In the genomic region with DNA sequence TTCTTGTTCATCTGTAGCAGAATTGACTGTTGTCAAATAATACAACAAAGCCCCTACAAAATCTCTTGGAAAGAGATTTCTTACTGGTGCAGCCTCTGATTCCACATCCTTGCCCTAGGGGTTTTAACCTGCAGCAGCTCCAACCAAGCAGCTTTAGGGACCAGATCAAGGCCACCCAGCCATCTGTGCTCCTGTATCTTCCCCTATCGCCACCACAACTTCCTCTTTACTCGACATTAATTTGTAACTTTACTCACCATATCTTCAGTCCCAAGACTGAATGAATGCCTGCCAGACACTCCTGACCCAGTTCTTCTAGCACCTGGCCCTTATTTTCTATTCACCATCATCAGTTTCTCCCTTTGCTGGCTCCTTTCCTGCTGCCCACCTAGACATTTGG, we compare ENCODE assay signal across 11 cellular contexts. TPM values are rescaled to one million over a fixed set of nuclear protein-coding genes. Genes with fewer than 3 reads are reported as not detected.
A peak's percentile ranks its signal among the peaks of the same experiment; 100 is the strongest.
DNase-seq lines count a peak whose midpoint lies in the region; ATAC-seq and TF ChIP-seq lines count a peak whose summit lies in the region.
"Had no signal": no experiment of that assay in that cellular context is flagged by ENCODE, and none has a peak within 500 bp of the region (broad histone marks: within the 10 kb centered on the region; RNA-seq: fewer than 3 reads in every experiment).

No MANE protein-coding gene starts in this region.

- H3K4me3 Mint-ChIP-seq in memory B cell = no peak overlapping the region
- no peak overlapping the region for H3K4me3 Mint-ChIP-seq in activated naive CD8-positive, alpha-beta T cell treated with anti-CD3 and anti-CD28 coated beads for 36 hours

- no peak overlapping the region for H2BK12ac ChIP-seq in trophoblast cell (ENCODE audit: low read length)

- no peak overlapping the region for H3K27ac ChIP-seq in trophoblast cell (ENCODE audit: low read depth, low read length)
- H3K27ac ChIP-seq: tibial nerve had no signal

- H3K27me3 ChIP-seq in trophoblast cell (ENCODE audit: insufficient read depth, low read length) = no peaks in the 10 kb centered on the region
- H3K27me3 ChIP-seq: tibial nerve had no signal

- H3K23ac ChIP-seq in trophoblast cell (ENCODE audit: low read length) = no peak overlapping the region

- no peak overlapping the region for H3K14ac ChIP-seq in trophoblast cell (ENCODE audit: low read length)

- TF ChIP-seq CTCF in lower leg skin (IDR thresholded peaks at IDR 0.05) (no peak), mucosa of descending colon (IDR thresholded peaks at IDR 0.05) (no peak)

- H3K9me3 ChIP-seq in trophoblast cell (ENCODE audit: insufficient read depth, low read depth, low read length) = no peaks in the 10 kb centered on the region
- no peaks in the 10 kb centered on the region for H3K9me3 ChIP-seq in mucosa of descending colon
- H3K9me3 ChIP-seq: tibial nerve had no signal

- no peak overlapping the region for H4K12ac ChIP-seq in trophoblast cell (ENCODE audit: low read depth, low read length)

- ATAC-seq in GM18907 (IDR thresholded peaks at IDR 0.05; ENCODE audit: unreplicated experiment) = peak; percentile 97
- peak; percentile 91 for ATAC-seq in HG02610 (IDR thresholded peaks at IDR 0.05; ENCODE audit: unreplicated experiment)
- peak; percentile 89 for ATAC-seq in HG03521 (IDR thresholded peaks at IDR 0.05; ENCODE audit: unreplicated experiment)
- ATAC-seq in memory B cell (ENCODE audit: low read depth) = peak; percentile 82
- ATAC-seq in mucosa of descending colon = no peak
- ATAC-seq: PC-3 had no signal

- H3K79me1 ChIP-seq in trophoblast cell (ENCODE audit: low read length) = peaks cover 1% of the 10 kb centered on the region

- H2BK5ac ChIP-seq in trophoblast cell (ENCODE audit: low read depth, low read length, poor library complexity) = no peak overlapping the region

- H2BK120ac ChIP-seq in trophoblast cell (ENCODE audit: insufficient read depth, low read length, poor library complexity) = no peak overlapping the region

- H3K4me2 ChIP-seq in trophoblast cell (ENCODE audit: low read length) = no peak overlapping the region

- H3K36me3 ChIP-seq in trophoblast cell (ENCODE audit: control insufficient read depth in 1 of 2, insufficient read depth in 2 of 2, low read length in 2 of 2) (no peaks in the 10 kb centered on the region), mucosa of descending colon (ENCODE audit: low read depth) (no peaks in the 10 kb centered on the region)
- H3K36me3 ChIP-seq: tibial nerve had no signal

- no peak overlapping the region for H3K9ac ChIP-seq in trophoblast cell (ENCODE audit: low read length)

- H3K36me3 Mint-ChIP-seq in memory B cell = no peaks in the 10 kb centered on the region
- no peaks in the 10 kb centered on the region for H3K36me3 Mint-ChIP-seq in activated naive CD8-positive, alpha-beta T cell treated with anti-CD3 and anti-CD28 coated beads for 36 hours

- H3K18ac ChIP-seq in trophoblast cell (ENCODE audit: low read length) = no peak overlapping the region

- no peak overlapping the region for H4K91ac ChIP-seq in trophoblast cell (ENCODE audit: low read depth, low read length)

- H3K4me1 ChIP-seq in trophoblast cell (ENCODE audit: control insufficient read depth in 1 of 2, insufficient read depth in 2 of 2, low read length in 2 of 2) (peaks cover 0 to 4% of the 10 kb centered on the region in 2 experiments), mucosa of descending colon (ENCODE audit: low read depth) (peaks cover 16% of the 10 kb centered on the region)

- WGBS in lower leg skin, 2 donors = 81% methylated on average over 2 of the region's 2 CpGs
- WGBS in trophoblast cell (ENCODE audit: extremely low coverage, insufficient coverage, insufficient read length) = no CpG with 5 or more reads among the region's 2 CpGs

- H3K4me3 ChIP-seq in lower leg skin (ENCODE audit: low read depth, poor library complexity, severe bottlenecking) = no peak overlapping the region
- no peak overlapping the region for H3K4me3 ChIP-seq in trophoblast cell (ENCODE audit: low read depth, low read length)
- no peak overlapping the region for H3K4me3 ChIP-seq in mucosa of descending colon
- H3K4me3 ChIP-seq: tibial nerve had no signal

- no peaks in the 10 kb centered on the region for H3K27me3 Mint-ChIP-seq in memory B cell
- no peaks in the 10 kb centered on the region for H3K27me3 Mint-ChIP-seq in activated naive CD8-positive, alpha-beta T cell treated with anti-CD3 and anti-CD28 coated beads for 36 hours

- H3K4me1 Mint-ChIP-seq in memory B cell = peaks cover 2% of the 10 kb centered on the region
- no peaks in the 10 kb centered on the region for H3K4me1 Mint-ChIP-seq in activated naive CD8-positive, alpha-beta T cell treated with anti-CD3 and anti-CD28 coated beads for 36 hours

- no peak overlapping the region for H3K4ac ChIP-seq in trophoblast cell (ENCODE audit: low read depth, low read length)

- no peak overlapping the region for H2AFZ ChIP-seq in trophoblast cell (ENCODE audit: insufficient read depth, low read length, poor library complexity)

- DNase-seq in memory B cell (ENCODE audit: low spot score in 2 of 2) (no peak), lower leg skin (ENCODE audit: low spot score in 2 of 2) (no peak), trophoblast cell (no peak), mucosa of descending colon (no peak)
- no peak for DNase-seq in activated naive CD8-positive, alpha-beta T cell treated with anti-CD3 and anti-CD28 coated beads for 36 hours
- DNase-seq: activated CD4-positive, alpha-beta T cell treated with anti-CD3 and anti-CD28 coated beads, Interleukin-2, amount 50 U/mL, for 1 hour; PC-3 had no signal

- H3K79me2 ChIP-seq in trophoblast cell (ENCODE audit: control insufficient read depth, insufficient read depth, low read length, poor library complexity) = no peaks in the 10 kb centered on the region

- H2AK5ac ChIP-seq in trophoblast cell (ENCODE audit: low read length) = no peak overlapping the region

- TF ChIP-seq POLR2A in lower leg skin (IDR thresholded peaks at IDR 0.05) = no peak

- H3K9me3 Mint-ChIP-seq in memory B cell = no peaks in the 10 kb centered on the region
- no peaks in the 10 kb centered on the region for H3K9me3 Mint-ChIP-seq in activated naive CD8-positive, alpha-beta T cell treated with anti-CD3 and anti-CD28 coated beads for 36 hours

- intact Hi-C loops in lower leg skin (cut with DNase I; ENCODE audit: low total_unique reads) = no loop called here
- intact Hi-C loops in mucosa of descending colon (cut with DNase I, micrococcal nuclease) = no loop called here

- no peak overlapping the region for H3K27ac Mint-ChIP-seq in memory B cell
- no peak overlapping the region for H3K27ac Mint-ChIP-seq in activated naive CD8-positive, alpha-beta T cell treated with anti-CD3 and anti-CD28 coated beads for 36 hours

- H4K8ac ChIP-seq in trophoblast cell (ENCODE audit: low read depth, low read length) = no peak overlapping the region

RNA-seq across cellular contexts. Expression of a gene that starts 7.6 kb away (rescaled TPM):
- total RNA-seq in lower leg skin (1 to 10 TPM in 2 of 4 donors, under 1 TPM in 2; 0.15 to 1.5 (median 0.78) TPM), mucosa of descending colon (10 to 100 TPM in 1 of 3 donors, 1 to 10 TPM in 2; 1.1 to 11.6 (median 1.7) TPM)
- not detected for total RNA-seq in activated naive CD8-positive, alpha-beta T cell treated with anti-CD3 and anti-CD28 coated beads for 36 hours
- 12.8 and 13.8 TPM in 2 replicates for polyA plus RNA-seq in trophoblast cell (2013)
